In the genomic region with DNA sequence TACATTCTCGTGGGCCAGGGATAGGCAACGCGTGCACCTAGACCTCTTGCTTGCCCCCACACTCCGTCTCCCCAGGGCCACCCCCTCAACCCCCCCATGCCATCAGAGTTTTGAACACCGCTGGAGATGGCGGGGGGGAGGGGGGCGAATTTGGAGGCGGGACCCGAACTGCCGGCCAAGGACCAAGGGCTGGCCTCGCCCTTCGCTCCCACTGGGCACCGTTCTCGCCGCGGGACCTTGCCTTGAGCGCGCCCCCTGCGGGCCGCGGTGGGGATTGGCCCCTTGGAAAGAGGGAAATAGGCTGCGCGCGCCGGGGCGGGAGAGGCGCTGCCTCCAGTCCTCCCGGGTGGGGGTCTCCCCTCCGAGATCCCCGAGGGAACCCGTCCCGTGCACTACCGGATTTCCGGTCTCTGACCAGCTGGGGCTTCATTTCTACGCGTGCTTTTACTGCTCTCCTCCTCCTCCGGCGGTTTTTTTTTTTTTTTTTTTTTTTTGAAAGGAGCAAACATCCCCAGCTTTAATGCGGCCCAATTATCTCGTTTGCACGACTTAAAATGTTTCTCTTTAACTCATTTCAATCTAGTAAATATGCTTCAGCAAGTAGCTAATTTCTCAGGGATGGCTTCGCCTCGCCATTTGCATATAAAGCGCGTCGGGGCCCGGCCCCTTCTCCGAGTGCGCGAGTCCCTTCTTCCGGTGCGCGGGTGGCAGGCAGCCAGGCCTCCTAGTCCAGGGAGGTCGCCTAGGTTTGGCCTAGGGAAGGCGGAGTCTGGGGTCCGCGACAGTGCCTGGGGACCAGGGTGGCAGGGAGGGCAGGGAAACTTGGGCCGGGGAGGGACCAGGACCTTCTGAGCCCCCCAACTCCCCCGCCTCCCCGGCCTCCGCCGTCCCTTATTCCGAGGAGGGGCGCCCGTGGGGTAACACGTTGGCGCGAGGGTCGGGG, we compare ENCODE assay signal across 9 cellular contexts. TPM values are rescaled to one million over a fixed set of nuclear protein-coding genes. Genes with fewer than 3 reads are reported as not detected.
DNase-seq lines count a peak whose midpoint lies in the region; ATAC-seq, FAIRE-seq and TF ChIP-seq lines count a peak whose summit lies in the region.
"Had no signal": no experiment of that assay in that cellular context is flagged by ENCODE, and none has a peak within 500 bp of the region (broad histone marks: within the 10 kb centered on the region; RNA-seq: fewer than 3 reads in every experiment).

No MANE protein-coding gene starts in this region.

- H3K27ac ChIP-seq in pancreas = no peak overlapping the region

- H3K9me3 ChIP-seq in pancreas = no peaks in the 10 kb centered on the region

- peaks cover 13% of the 10 kb centered on the region for H3K4me1 Mint-ChIP-seq in activated T-cell treated with anti-CD3 and anti-CD28 coated beads, Interleukin-2, amount 50 U/mL, for 24 hours (ENCODE audit: low read depth)
- H3K4me1 Mint-ChIP-seq in glutamatergic neuron (ENCODE audit: low read depth, unreplicated experiment) = peaks cover 9% of the 10 kb centered on the region

- peak; percentile 93 for TF ChIP-seq CTCF in glutamatergic neuron (IDR thresholded peaks at IDR 0.05; ENCODE audit: partially characterized antibody, unreplicated experiment)
- TF ChIP-seq CTCF in pancreas (IDR thresholded peaks at IDR 0.05) = peak; percentile 54 to 58 (median 55)

- intact Hi-C loops in pancreas (cut with DNase I) = no loop called here

- no peaks in the 10 kb centered on the region for H3K36me3 ChIP-seq in pancreas

- no peaks in the 10 kb centered on the region for H3K9me3 Mint-ChIP-seq in activated T-cell treated with anti-CD3 and anti-CD28 coated beads, Interleukin-2, amount 50 U/mL, for 24 hours
- peaks cover 2% of the 10 kb centered on the region for H3K9me3 Mint-ChIP-seq in glutamatergic neuron (ENCODE audit: unreplicated experiment)

- H3K36me3 Mint-ChIP-seq in activated T-cell treated with anti-CD3 and anti-CD28 coated beads, Interleukin-2, amount 50 U/mL, for 24 hours (ENCODE audit: low read depth) = no peaks in the 10 kb centered on the region
- H3K36me3 Mint-ChIP-seq in glutamatergic neuron (ENCODE audit: unreplicated experiment) = no peaks in the 10 kb centered on the region

- peaks cover 88% of the 10 kb centered on the region for H3K27me3 Mint-ChIP-seq in activated T-cell treated with anti-CD3 and anti-CD28 coated beads, Interleukin-2, amount 50 U/mL, for 24 hours
- H3K27me3 Mint-ChIP-seq in glutamatergic neuron (ENCODE audit: unreplicated experiment) = peaks cover 26% of the 10 kb centered on the region

- peak; percentile 36 to 69 (median 57) for DNase-seq in NCI-H1417 (lab: John Stamatoyannopoulos, UW)
- no peak for DNase-seq in NCI-H1417 treated with DMSO at 0.1 percent for 48 hours (lab: John Stamatoyannopoulos, UW)
- DNase-seq in NCI-H1105 treated with DMSO at 0.1 percent for 48 hours (lab: John Stamatoyannopoulos, UW) = peak; percentile 45
- peak; percentile 60 for DNase-seq in activated T-cell treated with anti-CD3 and anti-CD28 coated beads, Interleukin-2, amount 50 U/mL, for 24 hours
- DNase-seq in glutamatergic neuron = peak; percentile 95
- peak in 5 of 6 donors; percentile 30 to 87 (median 64) for DNase-seq in pancreas
- DNase-seq in NK-92 (lab: John Stamatoyannopoulos, UW; ENCODE audit: unreplicated experiment) = no peak

- 4 to 5% methylated on average over 59 to 69 of the region's 69 CpGs for WGBS in pancreas, 2 donors

- H3K27me3 ChIP-seq in pancreas = peaks cover 12 to 55% (median 20%) of the 10 kb centered on the region in 4 donors

- FAIRE-seq in pancreas (lab: Jason Lieb, UNC) = no peak

- ATAC-seq in pancreas (peak; percentile 71 to 92 (median 88)), GM21367 (IDR thresholded peaks at IDR 0.05; ENCODE audit: unreplicated experiment) (no peak)

- peaks cover 0 to 5% (median 3%) of the 10 kb centered on the region in 3 donors for H3K4me1 ChIP-seq in pancreas

- H3K4me3 ChIP-seq in pancreas = peak overlapping the region in 2 of 4 donors; percentile 13 to 43

- H3K27ac Mint-ChIP-seq in activated T-cell treated with anti-CD3 and anti-CD28 coated beads, Interleukin-2, amount 50 U/mL, for 24 hours = no peak overlapping the region
- peak overlapping the region; percentile 46 for H3K27ac Mint-ChIP-seq in glutamatergic neuron (ENCODE audit: unreplicated experiment)

- peak overlapping the region; percentile 54 for H3K4me3 Mint-ChIP-seq in activated T-cell treated with anti-CD3 and anti-CD28 coated beads, Interleukin-2, amount 50 U/mL, for 24 hours
- H3K4me3 Mint-ChIP-seq in glutamatergic neuron (ENCODE audit: unreplicated experiment) = peak overlapping the region; percentile 85

RNA-seq across cellular contexts. Expression of gene GBX2, which starts 10.1 kb away (rescaled TPM):
- 1.2 TPM for total RNA-seq in glutamatergic neuron (ENCODE audit: unreplicated experiment)
- not detected for total RNA-seq in pancreas
- polyA plus RNA-seq in pancreas = not detected
- total RNA-seq: temporal lobe had no signal

Comparison
In these comparisons a context has a peak if more than half of its experiments do, and no peak if none do; other contexts are left out.
1. DNase-seq: peak in NCI-H1417 (3 of 3), NCI-H1105 treated with DMSO at 0.1 percent for 48 hours (single experiment), activated T-cell treated with anti-CD3 and anti-CD28 coated beads, Interleukin-2, amount 50 U/mL, for 24 hours (single experiment), glutamatergic neuron (single experiment) and pancreas (5 of 6); none in NCI-H1417 treated with DMSO at 0.1 percent for 48 hours (single experiment) and NK-92 (single experiment).